Comparison of ENCODE assay signal across 8 cellular contexts in the genomic region with DNA sequence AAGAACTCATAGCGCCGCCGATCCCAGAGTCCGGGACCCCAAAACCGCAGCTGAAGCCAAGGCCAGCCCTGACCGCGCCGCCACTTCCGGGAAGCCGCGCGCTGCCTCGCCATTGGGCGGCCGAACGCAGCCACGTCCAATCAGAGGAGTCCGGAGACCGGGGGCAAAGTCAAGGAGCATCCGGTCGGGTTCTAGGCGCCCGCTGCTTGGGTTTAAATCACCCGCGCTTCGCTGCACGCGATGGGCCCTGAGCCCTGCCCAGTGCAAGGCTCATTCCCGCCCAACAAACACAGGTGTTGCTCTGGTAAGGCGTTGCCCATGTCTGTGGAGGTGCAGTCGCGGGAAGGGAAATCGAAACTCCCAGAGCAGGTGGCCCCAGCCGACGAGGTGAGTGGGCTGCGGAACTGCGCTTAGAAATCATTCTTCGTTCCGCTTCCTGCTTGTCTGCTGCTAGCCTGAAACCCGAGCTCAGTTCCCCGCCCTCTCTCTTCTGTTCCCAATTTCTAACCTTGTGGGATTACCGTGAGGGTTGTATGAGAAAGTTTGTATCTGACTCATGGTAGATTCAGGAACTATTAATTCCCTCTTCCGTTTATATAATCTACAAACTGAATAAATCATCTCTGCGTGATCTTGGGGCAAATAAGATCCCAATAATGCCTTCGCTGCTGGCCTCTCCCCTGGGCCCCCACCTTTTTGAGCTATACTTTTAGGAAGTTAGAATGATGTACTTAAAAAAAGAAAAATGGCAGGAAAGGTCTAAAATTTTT. TPM values are rescaled to one million over a fixed set of nuclear protein-coding genes. Genes with fewer than 3 reads are reported as not detected.
A peak's percentile ranks its signal among the peaks of the same experiment; 100 is the strongest.
DNase-seq lines count a peak whose midpoint lies in the region; ATAC-seq and TF ChIP-seq lines count a peak whose summit lies in the region.

A gene (minus strand): TSS at position 96 of the 770 bp plus-strand sequence. CDS start 86 bp downstream, at position 10.

- peak within 1 kb of the TSS; percentile 79 for H3K27ac ChIP-seq in WERI-Rb-1
- peak within 1 kb of the TSS; percentile 78 to 91 for H3K27ac ChIP-seq in breast epithelium
- H3K27ac ChIP-seq in skin epidermis, result peak within 1 kb of the TSS; percentile 82 to 97 (median 91)

- intact Hi-C loops in breast epithelium (cut with DNase I; ENCODE audit: low total_unique reads), result loop anchor here (10.0 kb wide), 1 partner anchor 141 kb away; a partner anchor contains a TSS

- TF ChIP-seq CTCF in WERI-Rb-1 (IDR thresholded peaks at IDR 0.05; ENCODE audit: low read depth, low read length) (no peak), breast epithelium (IDR thresholded peaks at IDR 0.05) (no peak)

- H3K27me3 ChIP-seq in WERI-Rb-1 (ENCODE audit: insufficient read depth, low read depth, severe bottlenecking) (no peaks in the 10 kb centered on the region), breast epithelium (no peaks in the 10 kb centered on the region)

- no peaks in the 10 kb centered on the region for H3K36me3 ChIP-seq in WERI-Rb-1
- H3K36me3 ChIP-seq in breast epithelium, result no peaks in the 10 kb centered on the region

- H3K4me1 ChIP-seq in breast epithelium, result no peaks in the 10 kb centered on the region

- ATAC-seq in GM18909 (IDR thresholded peaks at IDR 0.05; ENCODE audit: poor library complexity, unreplicated experiment) (peak; percentile 82), HG03159 (IDR thresholded peaks at IDR 0.05; ENCODE audit: unreplicated experiment) (peak; percentile 73)

- peak; percentile 18 for TF ChIP-seq POLR2A in breast epithelium (IDR thresholded peaks at IDR 0.05)

- H3K9me3 ChIP-seq in WERI-Rb-1 (ENCODE audit: severe bottlenecking) (no peaks in the 10 kb centered on the region), breast epithelium (no peaks in the 10 kb centered on the region)

- DNase-seq in AG08395 (ENCODE audit: low spot score) (peak; percentile 96), NCI-H2227 (lab: John Stamatoyannopoulos, UW; ENCODE audit: unreplicated experiment) (peak; percentile 88), WERI-Rb-1 (peak; percentile 83), breast epithelium (ENCODE audit: low spot score in 2 of 2) (peak; percentile 85 to 88), iPS-NIHi11 (ENCODE audit: low spot score) (peak; percentile 94)

- H3K4me3 ChIP-seq in WERI-Rb-1 (ENCODE audit: low read depth, low read length) (peak within 1 kb of the TSS; percentile 84), breast epithelium (peak within 1 kb of the TSS; percentile 50 to 79 (median 70)), skin epidermis (peak within 1 kb of the TSS; percentile 48 to 82 (median 62))

RNA-seq across cellular contexts. Expression of the gene that starts here (rescaled TPM):
- 10 to 100 TPM in 2 of 3 donors, 1 to 10 TPM in 1; 8.3 to 21.2 (median 10.8) TPM for total RNA-seq in breast epithelium

Comparison
In these comparisons a context has a peak if more than half of its experiments do, and no peak if none do; other contexts are left out.
1. Peak in every context shown above with its lines: DNase-seq, ATAC-seq, H3K4me3 ChIP-seq and H3K27ac ChIP-seq.